ENCODE assay signal across 6 cellular contexts in the genomic region with DNA sequence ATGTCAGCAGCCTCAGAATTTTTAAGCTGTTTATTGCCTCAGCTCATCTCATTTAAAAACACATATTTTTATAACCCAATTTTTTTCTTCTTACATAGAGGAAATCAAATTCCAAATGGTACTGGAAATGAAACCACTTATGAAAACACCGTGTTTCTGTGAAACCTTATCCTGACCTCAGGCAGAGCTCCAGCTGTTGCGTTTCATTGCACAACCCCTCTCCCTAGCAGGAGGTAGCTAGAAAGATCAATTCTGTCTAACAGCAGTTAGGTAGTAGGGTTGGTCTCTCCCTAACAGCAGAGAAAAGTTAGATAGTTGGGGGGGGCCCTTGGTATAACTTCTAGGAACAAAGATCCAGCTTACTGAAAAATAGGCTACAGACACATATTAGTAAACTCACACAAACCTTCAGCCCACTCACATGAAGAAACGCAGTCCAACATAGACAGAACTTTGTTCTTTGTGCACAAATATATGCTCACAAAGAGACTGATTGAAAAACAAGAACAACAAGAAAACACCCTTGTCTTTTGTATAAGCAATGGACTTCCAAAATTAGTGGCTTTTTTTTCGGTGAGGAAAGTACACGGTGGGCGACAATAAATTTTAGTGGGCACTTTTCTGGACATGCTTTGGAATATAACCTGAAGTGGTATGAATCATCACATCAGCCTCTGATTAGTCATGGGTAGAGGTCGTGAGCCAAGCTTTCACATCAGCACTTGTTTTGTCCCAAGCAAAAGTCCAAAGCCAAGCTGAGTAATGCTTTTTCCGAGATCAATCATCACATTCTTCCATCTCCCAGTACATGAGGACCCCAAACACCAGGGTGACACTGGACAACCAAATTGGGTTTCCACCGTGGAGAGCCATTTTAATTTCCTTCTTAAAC. TPM values are rescaled to one million over a fixed set of nuclear protein-coding genes. Genes with fewer than 3 reads are reported as not detected.
"Had no signal": no experiment of that assay in that cellular context is flagged by ENCODE, and none has a peak within 500 bp of the region (broad histone marks: within the 10 kb centered on the region; RNA-seq: fewer than 3 reads in every experiment).

No MANE protein-coding gene starts in this region.

RNA-seq across cellular contexts. Expression of a gene that starts 21.4 kb away (rescaled TPM):
- total RNA-seq: M059J, PC-3, Peyer's patch, RPMI7951, SJCRH30, SK-MEL-5 had no signal
